In genomic region chr1:32868085-32868484, GRCh38 we compare ENCODE assay signal across 24 cellular contexts. TPM values are rescaled to one million over a fixed set of nuclear protein-coding genes. Genes with fewer than 3 reads are reported as not detected.
DNase-seq lines count a peak whose midpoint lies in the region; ATAC-seq, FAIRE-seq and TF ChIP-seq lines count a peak whose summit lies in the region.
"Had no signal": no experiment of that assay in that cellular context is flagged by ENCODE, and none has a peak within 500 bp of the region (broad histone marks: within the 10 kb centered on the region; RNA-seq: fewer than 3 reads in every experiment).

No MANE protein-coding gene starts in this region.

- peaks cover 44% of the 10 kb centered on the region for H3K36me3 Mint-ChIP-seq in nephron (ENCODE audit: low read depth)

- H3K27me3 Mint-ChIP-seq in nephron (ENCODE audit: low read depth) = peaks cover 17% of the 10 kb centered on the region

- H3K4me1 Mint-ChIP-seq in nephron = peaks cover 71% of the 10 kb centered on the region

- peak; percentile 17 for FAIRE-seq in urothelium cell line (lab: Jason Lieb, UNC)
- FAIRE-seq: A204.1, D721Med, G401.6, GM12891, GM19239, HTR-8/SVneo had no signal

- H3K4me3 Mint-ChIP-seq in nephron = peak overlapping the region in 2 of 3 experiments; percentile 53 to 96
- H3K4me3 Mint-ChIP-seq: CD4-positive, alpha-beta T cell; HFFc6 had no signal

- no peak for ATAC-seq in Right ventricle myocardium superior (ENCODE audit: poor library complexity)
- no peak for ATAC-seq in HG02798 (IDR thresholded peaks at IDR 0.05; ENCODE audit: poor library complexity, unreplicated experiment)

- H3K9me3 Mint-ChIP-seq in nephron = no peaks in the 10 kb centered on the region
- H3K9me3 Mint-ChIP-seq: CD4-positive, alpha-beta T cell; HFFc6 had no signal

- intact Hi-C loops in cardiac septum (cut with DNase I) = no loop called here
- intact Hi-C loops in Right ventricle myocardium superior (cut with DNase I) = no loop called here
- intact Hi-C loops in esophagus muscularis mucosa (cut with DNase I) = no loop called here

- peaks cover 4 to 23% (median 18%) of the 10 kb centered on the region in 4 donors for H3K36me3 ChIP-seq in esophagus muscularis mucosa

- TF ChIP-seq CTCF in esophagus muscularis mucosa (IDR thresholded peaks at IDR 0.05) (no peak), nephron (IDR thresholded peaks at IDR 0.05; ENCODE audit: unreplicated experiment in 3 of 3) (no peak)

- TF ChIP-seq EP300 in esophagus muscularis mucosa (IDR thresholded peaks at IDR 0.05) = no peak

- no peak overlapping the region for H3K4me3 ChIP-seq in esophagus muscularis mucosa
- H3K4me3 ChIP-seq: GM23248 had no signal

- WGBS in esophagus muscularis mucosa = 92% methylated on average over 13 of the region's 13 CpGs

- peaks cover 39 to 57% (median 54%) of the 10 kb centered on the region in 4 donors for H3K4me1 ChIP-seq in esophagus muscularis mucosa
- H3K4me1 ChIP-seq: Caco-2 had no signal

- H3K27ac ChIP-seq in esophagus muscularis mucosa (replicated peaks in 1 of 4) = no peak overlapping the region
- H3K27ac ChIP-seq: C4-2B, GM23248 had no signal

- TF ChIP-seq POLR2A in esophagus muscularis mucosa (IDR thresholded peaks at IDR 0.05; ENCODE audit: low read depth) = no peak

- DNase-seq in cardiac septum (ENCODE audit: low spot score) = peak; percentile 41
- DNase-seq in Right ventricle myocardium superior = no peak
- DNase-seq in esophagus muscularis mucosa (ENCODE audit: extremely low spot score) = peak; percentile 74
- DNase-seq in urothelium cell line (ENCODE audit: low spot score) = no peak
- no peak for DNase-seq in NCI-H2171 (lab: John Stamatoyannopoulos, UW)
- DNase-seq in NCI-H510A treated with DMSO at 0.1 percent for 48 hours (lab: John Stamatoyannopoulos, UW) = no peak
- DNase-seq: ACHN; AML-193; Caco-2; CD4-positive, alpha-beta T cell; GM23248; HCEC 1CT; HFFc6; IMR-90 had no signal

- no peaks in the 10 kb centered on the region for H3K9me3 ChIP-seq in esophagus muscularis mucosa
- H3K9me3 ChIP-seq: Caco-2 had no signal

- peak overlapping the region in 1 of 3 experiments; percentile 57 for H3K27ac Mint-ChIP-seq in nephron
- H3K27ac Mint-ChIP-seq: CD4-positive, alpha-beta T cell; HFFc6 had no signal

- H3K27me3 ChIP-seq in esophagus muscularis mucosa = peaks cover 0 to 6% (median 0%) of the 10 kb centered on the region in 4 donors

RNA-seq across cellular contexts. Expression of gene FNDC5, which starts 2.6 kb away (rescaled TPM):
- total RNA-seq in cardiac septum = 18.7 TPM
- total RNA-seq in Right ventricle myocardium superior = 139 TPM
- total RNA-seq in esophagus muscularis mucosa = 10 to 100 TPM in 2 of 4 donors, 1 to 10 TPM in 2; 5.5 to 17.0 (median 9.8) TPM
- total RNA-seq: CD4-positive, alpha-beta T cell; GM23248 had no signal

RNA-seq across cellular contexts. Expression of gene HPCA, which starts 18.2 kb away (rescaled TPM):
- not detected for total RNA-seq in cardiac septum
- not detected for total RNA-seq in Right ventricle myocardium superior
- under 1 TPM in 1 of 4 donors, not detected in 3; 0.23 TPM for total RNA-seq in esophagus muscularis mucosa
- total RNA-seq: Caco-2; CD4-positive, alpha-beta T cell; GM23248; H4; IMR-90 had no signal

RNA-seq across cellular contexts. Expression of gene TMEM54, which starts 33.1 kb away (rescaled TPM):
- total RNA-seq in cardiac septum (17.0 TPM), Right ventricle myocardium superior (10.5 TPM), esophagus muscularis mucosa (100 to 1,000 TPM in 3 of 4 donors, 10 to 100 TPM in 1; 64.6 to 132 (median 118) TPM)
- total RNA-seq: CD4-positive, alpha-beta T cell had no signal

RNA-seq across cellular contexts. Expression of gene S100PBP, which starts 50.6 kb away (rescaled TPM):
- total RNA-seq in cardiac septum = 12.5 TPM
- total RNA-seq in Right ventricle myocardium superior = 12.7 TPM
- 10 to 100 TPM; 14.9 to 24.1 (median 18.6) TPM for total RNA-seq in esophagus muscularis mucosa

RNA-seq across cellular contexts. Expression of gene YARS1, which starts 50.9 kb away (rescaled TPM):
- total RNA-seq in cardiac septum (27.8 TPM), Right ventricle myocardium superior (34.1 TPM), esophagus muscularis mucosa (10 to 100 TPM; 34.1 to 55.7 (median 38.8) TPM)

Comparison
In these comparisons a context has a peak if more than half of its experiments do, and no peak if none do; other contexts are left out.
1. DNase-seq: peak in cardiac septum (single experiment) and esophagus muscularis mucosa (single experiment); none in Right ventricle myocardium superior (single experiment), urothelium cell line (single experiment), NCI-H2171 (single experiment) and NCI-H510A treated with DMSO at 0.1 percent for 48 hours (single experiment).